Comparison of ENCODE assay signal across 8 cellular contexts in the genomic region with DNA sequence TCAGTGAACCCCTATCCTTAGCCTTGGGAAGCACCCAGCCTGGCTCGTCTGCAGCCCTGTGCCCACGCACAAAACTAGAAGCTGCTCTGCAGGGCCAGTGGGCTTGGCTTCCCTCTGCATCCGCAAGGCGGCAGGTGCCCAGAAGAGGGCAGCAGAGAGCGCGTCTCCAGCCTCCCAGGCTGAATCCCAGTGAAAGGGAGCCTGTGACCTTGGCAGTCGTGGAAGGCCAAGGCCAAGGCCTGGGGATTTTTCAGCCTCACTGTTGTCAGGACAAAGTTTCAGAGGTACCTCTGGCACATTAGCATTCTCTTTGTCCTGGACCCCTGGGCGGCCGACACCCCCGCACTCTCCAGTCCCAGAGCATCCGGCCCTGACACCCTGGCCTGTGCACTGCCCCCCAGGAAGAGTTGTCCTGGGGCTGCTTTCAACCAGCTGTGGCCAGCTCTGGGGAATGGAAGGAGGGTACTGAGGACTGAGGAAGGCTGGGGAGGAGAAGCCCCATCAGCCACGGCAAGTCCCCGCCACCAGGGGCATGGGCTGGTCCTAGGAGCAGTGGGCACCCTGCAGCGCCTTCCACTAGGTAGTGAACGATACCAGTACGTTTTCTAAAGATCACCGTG.
DNase-seq lines count a peak whose midpoint lies in the region; ATAC-seq and TF ChIP-seq lines count a peak whose summit lies in the region.

No MANE protein-coding gene starts in this region.

- H3K36me3 ChIP-seq in neutrophil = no peaks in the 10 kb centered on the region

- ATAC-seq in GM18517 (IDR thresholded peaks at IDR 0.05; ENCODE audit: unreplicated experiment) = peak; percentile 48
- ATAC-seq in HG03442 (IDR thresholded peaks at IDR 0.05; ENCODE audit: unreplicated experiment) = peak; percentile 63

- DNase-seq in AG04450 (ENCODE audit: low read depth, low spot score) (peak; percentile 44), RPMI8226 (peak; percentile 70), foreskin fibroblast (peak; percentile 57 to 89), substantia nigra (lab: John Stamatoyannopoulos, UW) (peak in 46 of 49 donors; percentile 9 to 86 (median 68))
- peak; percentile 52 for DNase-seq in activated effector memory CD4-positive, alpha-beta T cell treated with Interleukin-2 at 50 U/mL for 16 hours

- peaks cover 0 to 7% of the 10 kb centered on the region in 2 experiments for H3K4me1 ChIP-seq in neutrophil (ENCODE audit: control insufficient read depth in 1 of 2, insufficient read depth in 1 of 2, low read depth in 1 of 2, low read length in 1 of 2)

- H3K27me3 ChIP-seq in AG04450 (ENCODE audit: control insufficient read depth, insufficient read depth, low read length) (peaks cover 2% of the 10 kb centered on the region), neutrophil (no peaks in the 10 kb centered on the region)

- POLR2A ChIA-PET in AG04450 (lab: Yijun Ruan, JAX) = interaction anchor here (0.6 to 2.0 kb wide), 2 partner anchors 108 to 120 kb away, joined by 3 to 9 read pairs; a partner anchor contains a TSS

- CTCF ChIA-PET in AG04450 (lab: Charles Lee) = interaction anchor here (0.6 to 4.7 kb wide), 22 partner anchors 12 to 175 kb away, joined by 3 to 48 read pairs (median 5); a partner anchor contains a TSS

- H3K9me3 ChIP-seq in AG04450 (ENCODE audit: control insufficient read depth, insufficient read depth, low read length) = no peaks in the 10 kb centered on the region
- H3K9me3 ChIP-seq in neutrophil = no peaks in the 10 kb centered on the region

- peak overlapping the region; percentile 0 for H3K27ac ChIP-seq in AG04450 (ENCODE audit: low read depth, low read length)
- H3K27ac ChIP-seq in neutrophil = no peak overlapping the region
- no peak overlapping the region for H3K27ac ChIP-seq in substantia nigra (ENCODE audit: low read depth, low read length, poor library complexity, severe bottlenecking)

- H3K4me3 ChIP-seq in AG04450 (ENCODE audit: low read depth, low read length) (no peak overlapping the region), foreskin fibroblast (ENCODE audit: low read depth in 1 of 2, low read length in 2 of 2) (no peak overlapping the region), neutrophil (ENCODE audit: low read depth in 1 of 2, low read length in 1 of 2) (no peak overlapping the region)

- peak; percentile 93 for TF ChIP-seq CTCF in AG04450 (IDR thresholded peaks at IDR 0.05; ENCODE audit: low read depth, low read length)
- TF ChIP-seq CTCF in foreskin fibroblast (IDR thresholded peaks at IDR 0.05; ENCODE audit: low read depth, low read length) = peak; percentile 83
- peak; percentile 82 for TF ChIP-seq CTCF in neutrophil (IDR thresholded peaks at IDR 0.05)
